In the genomic region with DNA sequence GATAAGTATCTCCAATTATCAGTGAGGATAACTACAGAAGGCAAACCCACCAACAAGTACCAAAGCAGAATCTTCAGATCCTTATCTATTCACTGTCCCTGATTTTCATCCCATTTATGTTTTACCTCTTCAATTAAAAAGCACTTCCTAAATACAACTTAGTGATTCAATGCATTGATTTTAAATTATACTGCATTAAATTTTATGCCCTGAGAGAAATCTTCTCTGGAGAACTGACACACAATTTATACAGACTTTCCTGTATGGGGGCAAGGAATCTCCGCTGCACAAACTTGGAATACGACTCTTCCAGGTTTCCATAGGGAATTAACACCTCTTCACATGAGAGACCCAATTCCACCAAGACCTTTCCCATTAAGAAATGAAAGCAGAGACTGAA, we compare ENCODE assay signal across 4 cellular contexts. TPM values are rescaled to one million over a fixed set of nuclear protein-coding genes. Genes with fewer than 3 reads are reported as not detected.
"Had no signal": no experiment of that assay in that cellular context is flagged by ENCODE, and none has a peak within 500 bp of the region (broad histone marks: within the 10 kb centered on the region; RNA-seq: fewer than 3 reads in every experiment).

A gene with protein sequence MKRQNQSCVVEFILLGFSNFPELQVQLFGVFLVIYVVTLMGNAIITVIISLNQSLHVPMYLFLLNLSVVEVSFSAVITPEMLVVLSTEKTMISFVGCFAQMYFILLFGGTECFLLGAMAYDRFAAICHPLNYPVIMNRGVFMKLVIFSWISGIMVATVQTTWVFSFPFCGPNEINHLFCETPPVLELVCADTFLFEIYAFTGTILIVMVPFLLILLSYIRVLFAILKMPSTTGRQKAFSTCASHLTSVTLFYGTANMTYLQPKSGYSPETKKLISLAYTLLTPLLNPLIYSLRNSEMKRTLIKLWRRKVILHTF (minus strand): TSS at position 101 of the 400 bp plus-strand sequence. CDS start 2,188 bp downstream, outside the sequence.

- H3K4me3 ChIP-seq: GM12878 had no signal

- DNase-seq: GDM1, GF-D8 had no signal

RNA-seq across cellular contexts. Expression of the gene that starts here (rescaled TPM):
- total RNA-seq: G401, GM12878 had no signal
